8 cellular contexts compared by ENCODE assay signal in the genomic region with DNA sequence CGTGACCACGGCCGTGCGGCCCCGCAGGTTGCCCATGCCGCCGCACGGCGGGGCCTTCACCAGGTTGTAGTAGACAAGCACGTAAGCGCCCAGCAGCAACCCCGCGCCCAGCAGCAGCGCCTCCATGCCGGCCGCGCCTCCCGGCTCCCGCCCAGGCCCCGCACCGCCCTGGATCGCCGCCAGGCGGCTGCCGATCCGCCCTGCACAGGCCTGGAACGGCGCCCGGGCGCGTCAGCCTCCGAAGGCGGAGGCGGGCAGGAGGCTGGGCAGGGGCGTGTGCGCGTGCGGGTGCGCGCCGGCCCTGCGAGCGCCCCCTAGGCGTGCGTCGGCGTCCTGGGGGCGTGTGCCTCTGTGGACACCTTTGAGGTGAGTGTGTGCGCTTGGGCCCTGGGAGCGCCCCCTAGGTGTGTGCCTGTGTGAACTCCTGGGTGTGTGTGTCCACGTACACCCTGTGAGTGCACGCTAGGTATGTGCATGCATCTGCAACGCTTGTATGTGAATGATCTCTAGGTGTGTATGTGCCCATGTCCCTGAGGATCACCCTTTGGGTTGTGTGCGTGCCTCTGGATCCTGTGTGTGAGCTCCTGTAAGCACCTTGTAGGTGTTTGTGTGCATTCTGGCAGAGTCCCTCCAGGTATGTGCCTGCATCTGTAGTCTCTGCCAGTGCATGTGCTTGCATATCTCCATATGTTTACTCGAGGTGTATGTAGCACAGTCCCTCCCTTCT. TPM values are rescaled to one million over a fixed set of nuclear protein-coding genes. Genes with fewer than 3 reads are reported as not detected.
A peak's percentile ranks its signal among the peaks of the same experiment; 100 is the strongest.
DNase-seq lines count a peak whose midpoint lies in the region; ATAC-seq and TF ChIP-seq lines count a peak whose summit lies in the region.

Gene DHRS13 (minus strand): TSS at position 261 of the 727 bp plus-strand sequence. CDS start 135 bp downstream, at position 126.

- H3K4me1 Mint-ChIP-seq in naive thymus-derived CD4-positive, alpha-beta T cell = peaks cover 13 to 53% (median 36%) of the 10 kb centered on the region in 7 donors

- no peaks in the 10 kb centered on the region for H3K27me3 Mint-ChIP-seq in naive thymus-derived CD4-positive, alpha-beta T cell

- H3K9me2 ChIP-seq in GM23248 (ENCODE audit: insufficient read depth) = no peaks in the 10 kb centered on the region

- TF ChIP-seq CTCF in DND-41 (IDR thresholded peaks at IDR 0.05; ENCODE audit: borderline replicate concordance, extremely low read depth, low read length, poor library complexity, severe bottlenecking) = peak; percentile 97

- in situ Hi-C loops in GM23248 (cut with MboI) = no loop called here

- WGBS in GM23248 (ENCODE audit: low coverage in 1 of 2, low lambda C conversion rate in 2 of 2, missing lambda C conversion rate in 2 of 2), 2 experiments = 3% methylated on average over 29 to 45 of the region's 55 CpGs

- H3K27ac ChIP-seq in DND-41 (ENCODE audit: low read length) (peak within 1 kb of the TSS; percentile 73), GM23248 (0 out of 2 replicates have a peak within 1 kb of the TSS, but pooled peaks have one; percentile 16)
- H3K27ac ChIP-seq in naive thymus-derived CD4-positive, alpha-beta T cell (ENCODE audit: low read depth, low read length) = peak within 1 kb of the TSS; percentile 87

- intact Hi-C loops in naive thymus-derived CD4-positive, alpha-beta T cell (cut with micrococcal nuclease) = loop anchor here (1.0 to 5.0 kb wide), 14 partner anchors 10 to 256 kb away; partner anchors contain the start of genes BLTP2 (in 2 of the 2), PHF12 (in 2 of the 2), FAM222B (in 1 of the 2) and NEK8 (in 1 of the 2)

- H3K36me3 Mint-ChIP-seq in naive thymus-derived CD4-positive, alpha-beta T cell = peaks cover 3 to 29% (median 7%) of the 10 kb centered on the region in 5 donors

- H3K36me3 ChIP-seq in DND-41 (ENCODE audit: insufficient read depth, low read length) = peaks cover 41% of the 10 kb centered on the region
- H3K36me3 ChIP-seq in GM23248 (ENCODE audit: low read depth) = peaks cover 10% of the 10 kb centered on the region; the same call in 1 of the 2 replicates
- peaks cover 0 to 23% (median 4%) of the 10 kb centered on the region in 3 experiments for H3K36me3 ChIP-seq in naive thymus-derived CD4-positive, alpha-beta T cell (ENCODE audit: control insufficient read depth in 2 of 3, insufficient read depth in 3 of 3, low read length in 3 of 3)

- CTCF ChIA-PET in naive thymus-derived CD4-positive, alpha-beta T cell (lab: Charles Lee) = interaction anchor here (1.0 to 4.2 kb wide), 7 partner anchors 10 to 140 kb away, joined by 3 to 30 read pairs (median 6); partner anchors contain the start of genes ERAL1 and FAM222B

- peak within 1 kb of the TSS; percentile 81 to 96 (median 90) for H3K27ac Mint-ChIP-seq in naive thymus-derived CD4-positive, alpha-beta T cell

- POLR2A ChIA-PET in naive thymus-derived CD4-positive, alpha-beta T cell (lab: Charles Lee) = interaction anchor here (0.5 to 12.7 kb wide), 16 partner anchors 10 to 237 kb away, joined by 3 to 183 read pairs (median 6); partner anchors contain the start of genes FAM222B, NEK8, PHF12 and RPL23A

- H3K79me2 ChIP-seq in DND-41 (ENCODE audit: insufficient read depth, low read length) (peaks cover 19% of the 10 kb centered on the region), GM23248 (ENCODE audit: insufficient read depth) (0 out of 2 replicates have a peak, but pooled peaks cover 7% of the 10 kb centered on the region)

- H2AFZ ChIP-seq in DND-41 (ENCODE audit: low read depth, low read length) (peak within 1 kb of the TSS; percentile 89), GM23248 (peak within 1 kb of the TSS; percentile 90)

- H3K4me2 ChIP-seq in DND-41 (ENCODE audit: insufficient read depth, low read length) (peak within 1 kb of the TSS; percentile 86), GM23248 (ENCODE audit: unreplicated experiment) (peak within 1 kb of the TSS; percentile 60)

- H3K4me3 ChIP-seq in DND-41 (ENCODE audit: low read depth in 1 of 2, low read length in 2 of 2) (peak within 1 kb of the TSS; percentile 69 to 73), GM23248 (peak within 1 kb of the TSS; percentile 87)
- H3K4me3 ChIP-seq in naive thymus-derived CD4-positive, alpha-beta T cell (ENCODE audit: low read length) = peak within 1 kb of the TSS; percentile 77

- H3K27me3 ChIP-seq in DND-41 (ENCODE audit: insufficient read depth, low read length, poor library complexity) (no peaks in the 10 kb centered on the region), GM23248 (replicated peaks; ENCODE audit: insufficient read depth) (no peaks in the 10 kb centered on the region)
- no peaks in the 10 kb centered on the region for H3K27me3 ChIP-seq in naive thymus-derived CD4-positive, alpha-beta T cell (ENCODE audit: control insufficient read depth in 2 of 2, insufficient read depth in 2 of 2, low read length in 2 of 2)

- H3K4me3 Mint-ChIP-seq in naive thymus-derived CD4-positive, alpha-beta T cell = peak within 1 kb of the TSS; percentile 85 to 98 (median 94)

- H3K9me3 ChIP-seq in DND-41 (ENCODE audit: insufficient read depth, low read length, severe bottlenecking) (no peaks in the 10 kb centered on the region), GM23248 (ENCODE audit: low read depth) (no peaks in the 10 kb centered on the region)
- no peaks in the 10 kb centered on the region for H3K9me3 ChIP-seq in naive thymus-derived CD4-positive, alpha-beta T cell (ENCODE audit: control insufficient read depth in 2 of 3, low read length in 3 of 3)

- peaks cover 30% of the 10 kb centered on the region for H3F3A ChIP-seq in GM23248 (ENCODE audit: insufficient read depth)

- peaks cover 9% of the 10 kb centered on the region for H4K20me1 ChIP-seq in DND-41 (ENCODE audit: insufficient read depth, low read length)
- no peaks in the 10 kb centered on the region for H4K20me1 ChIP-seq in GM23248 (ENCODE audit: insufficient read depth)

- DNase-seq in DND-41 (peak; percentile 89), GM23248 (peak; percentile 94), Kasumi-1 (lab: John Stamatoyannopoulos, UW) (peak; percentile 78 to 82), RKO (ENCODE audit: low spot score) (peak; percentile 93), fibroblast of gingiva (ENCODE audit: low read depth) (peak; percentile 75)
- peak; percentile 89 to 96 for DNase-seq in activated T-helper 1 cell treated with anti-CD3 and anti-CD28 coated beads, Interleukin-2, amount 50 U/mL, for 16 hours (ENCODE audit: low read depth in 1 of 2, low spot score in 1 of 2)
- peak; percentile 92 to 99 (median 96) for DNase-seq in naive thymus-derived CD4-positive, alpha-beta T cell
- DNase-seq in stimulated activated naive CD4-positive, alpha-beta T cell (lab: John Stamatoyannopoulos, UW) = peak; percentile 92 to 97 (median 94)

- H3K4me1 ChIP-seq in DND-41 (ENCODE audit: insufficient read depth, low read length) = peaks cover 34% of the 10 kb centered on the region
- 0 out of 2 replicates have a peak, but pooled peaks cover 4% of the 10 kb centered on the region for H3K4me1 ChIP-seq in GM23248 (ENCODE audit: insufficient read depth)
- H3K4me1 ChIP-seq in naive thymus-derived CD4-positive, alpha-beta T cell (ENCODE audit: control insufficient read depth in 2 of 2, insufficient read depth in 2 of 2, low read length in 2 of 2) = peaks cover 18 to 29% of the 10 kb centered on the region in 2 donors

- peak; percentile 91 for ATAC-seq in DND-41 (ENCODE audit: insufficient read depth, low read depth)
- peak; percentile 96 for ATAC-seq in naive thymus-derived CD4-positive, alpha-beta T cell

- no peaks in the 10 kb centered on the region for H3K9me3 Mint-ChIP-seq in naive thymus-derived CD4-positive, alpha-beta T cell

- peak within 1 kb of the TSS; percentile 88 for H3K9ac ChIP-seq in DND-41 (ENCODE audit: low read depth, low read length)
- H3K9ac ChIP-seq in GM23248 = peak within 1 kb of the TSS; percentile 72

RNA-seq across cellular contexts. Expression of gene DHRS13, which starts in this region (rescaled TPM):
- 4.7 and 5.2 TPM in 2 replicates for total RNA-seq in GM23248 (2014; rRNA removed; shearing (Covaris generic))
- polyA plus RNA-seq in GM23248 (2016; fragmentation: Nextera tagmentation; extraction: Ambion mirVana) = 2.6 and 3.2 TPM in 2 replicates
- total RNA-seq in naive thymus-derived CD4-positive, alpha-beta T cell = 10 to 100 TPM; 20.0 to 51.3 (median 30.4) TPM
- 10 to 100 TPM; 15.3 to 29.9 TPM for polyA plus RNA-seq in naive thymus-derived CD4-positive, alpha-beta T cell

Comparison
In these comparisons a context has a peak if more than half of its experiments do, and no peak if none do; other contexts are left out.
1. Peak in every context shown above with its lines: DNase-seq, ATAC-seq, H3K4me3 ChIP-seq and H3K27ac ChIP-seq.
2. H3K27ac ChIP-seq: peak in every context shown above with its lines; median percentile 87 in naive thymus-derived CD4-positive, alpha-beta T cell; 73 in DND-41; 16 in GM23248.